ENCODE assay signal across 8 cellular contexts in genomic region chr19:49127674-49128544, GRCh38. TPM values are rescaled to one million over a fixed set of nuclear protein-coding genes. Genes with fewer than 3 reads are reported as not detected.
DNase-seq lines count a peak whose midpoint lies in the region; ATAC-seq and TF ChIP-seq lines count a peak whose summit lies in the region.

No MANE protein-coding gene starts in this region.

- H3K4me3 ChIP-seq in BJ (ENCODE audit: low read depth, low read length) (peak overlapping the region; percentile 40), colonic mucosa (peak overlapping the region; percentile 25), left lung (peak overlapping the region in 1 of 2 donors; percentile 32)

- ATAC-seq in HG03442 (IDR thresholded peaks at IDR 0.05; ENCODE audit: unreplicated experiment) (peak; percentile 77), left lung (peak; percentile 99)

- no peaks in the 10 kb centered on the region for H3K36me3 ChIP-seq in BJ (ENCODE audit: control insufficient read depth, insufficient read depth, low read length)
- no peaks in the 10 kb centered on the region for H3K36me3 ChIP-seq in colonic mucosa
- H3K36me3 ChIP-seq in left lung: no peaks in the 10 kb centered on the region

- POLR2A ChIA-PET in BJ (lab: Charles Lee): interaction anchor here (0.6 to 1.0 kb wide), 5 partner anchors 9 to 291 kb away, joined by 3 to 12 read pairs (median 3); no protein-coding TSS in a partner anchor

- peak; percentile 77 for DNase-seq in BJ (ENCODE audit: low read depth)
- peak; percentile 96 for DNase-seq in GM19240 (ENCODE audit: insufficient read length, low spot score)
- peak; percentile 81 for DNase-seq in NCI-H524 treated with DMSO at 0.1 percent for 48 hours (lab: John Stamatoyannopoulos, UW)
- DNase-seq in activated CD4-positive, alpha-beta T cell treated with anti-CD3 and anti-CD28 coated beads for 48 hours: peak; percentile 97
- peak; percentile 98 for DNase-seq in colonic mucosa
- peak; percentile 98 for DNase-seq in left lung
- peak; percentile 91 for DNase-seq in stimulated activated CD4-positive, alpha-beta T cell treated with anti-CD3 and anti-CD28 coated beads, Interleukin-2, amount 100 ng/mL, for 4 hours (ENCODE audit: low read depth)

- CTCF ChIA-PET in BJ (lab: Yijun Ruan, JAX): interaction anchor here (0.8 to 1.8 kb wide), 5 partner anchors 11 to 134 kb away, joined by 3 to 5 read pairs (median 4); partner anchors contain the start of gene RUVBL2

- H3K9ac ChIP-seq in colonic mucosa (ENCODE audit: low read depth in 2 of 2, low read length in 2 of 2): peak overlapping the region in 1 of 2 donors; percentile 40

- H3K27ac ChIP-seq in colonic mucosa (peak overlapping the region; percentile 54), left lung (peak overlapping the region; percentile 44 to 45)

- H3K9me3 ChIP-seq in colonic mucosa (no peaks in the 10 kb centered on the region), left lung (no peaks in the 10 kb centered on the region)

- TF ChIP-seq CTCF in BJ (IDR thresholded peaks at IDR 0.05; ENCODE audit: insufficient read depth, low read depth, low read length) (peak; percentile 20; the same call in 1 of the 2 replicates), colonic mucosa (IDR thresholded peaks at IDR 0.05) (peak; percentile 15), left lung (IDR thresholded peaks at IDR 0.05) (peak in 1 of 2 donors; percentile 25)

- intact Hi-C loops in colonic mucosa (cut with DNase I) (no loop called here), left lung (cut with DNase I) (no loop called here)

- H3K4me1 ChIP-seq in colonic mucosa: no peaks in the 10 kb centered on the region
- peaks cover 0 to 15% of the 10 kb centered on the region in 2 donors for H3K4me1 ChIP-seq in left lung

- H3K27me3 ChIP-seq in BJ (ENCODE audit: control insufficient read depth, insufficient read depth, low read length) (peaks cover 2% of the 10 kb centered on the region), colonic mucosa (no peaks in the 10 kb centered on the region), left lung (peaks cover 0 to 4% of the 10 kb centered on the region in 2 donors)

RNA-seq across cellular contexts. Expression of gene PPFIA3, which starts 8.6 kb away (rescaled TPM):
- 0.75 and 1.4 TPM in 2 replicates for polyA plus RNA-seq in BJ (2011; rRNA removed)
- polyA minus RNA-seq in BJ (2011; rRNA and poly(A)+ RNA removed): 0.76 and 1.5 TPM in 2 replicates
- total RNA-seq in colonic mucosa: 10 to 100 TPM; 27.5 to 36.3 TPM
- total RNA-seq in left lung: 1 to 10 TPM; 6.6 to 7.5 TPM

RNA-seq across cellular contexts. Expression of gene C19orf73, which starts 9.0 kb away (rescaled TPM):
- 0.67 and 0.94 TPM in 2 replicates for polyA plus RNA-seq in BJ (2011; rRNA removed)
- polyA minus RNA-seq in BJ (2011; rRNA and poly(A)+ RNA removed): not detected in 2 replicates
- total RNA-seq in colonic mucosa (1 to 10 TPM; 3.5 to 4.8 TPM), left lung (1 to 10 TPM; 1.7 to 2.1 TPM)

RNA-seq across cellular contexts. Expression of gene LIN7B, which starts 13.7 kb away (rescaled TPM):
- polyA plus RNA-seq in BJ (2011; rRNA removed): 6.7 and 9.4 TPM in 2 replicates
- polyA minus RNA-seq in BJ (2011; rRNA and poly(A)+ RNA removed): 2.8 TPM in 2 replicates
- total RNA-seq in colonic mucosa (10 to 100 TPM; 11.8 to 14.6 TPM), left lung (1 to 10 TPM; 6.5 to 6.9 TPM)

RNA-seq across cellular contexts. Expression of gene HRC, which starts 27.3 kb away (rescaled TPM):
- polyA plus RNA-seq in BJ (2011; rRNA removed): 0.07 and 0.25 TPM in 2 replicates
- not detected in 2 replicates for polyA minus RNA-seq in BJ (2011; rRNA and poly(A)+ RNA removed)
- 1 to 10 TPM in 1 of 2 donors, under 1 TPM in 1; 0.53 to 1.8 TPM for total RNA-seq in colonic mucosa
- total RNA-seq in left lung: 1 to 10 TPM in 1 of 2 donors, under 1 TPM in 1; 0.26 to 1.5 TPM

RNA-seq across cellular contexts. Expression of gene TRPM4, which starts 29.7 kb away (rescaled TPM):
- polyA plus RNA-seq in BJ (2011; rRNA removed): 12.8 and 17.6 TPM in 2 replicates
- polyA minus RNA-seq in BJ (2011; rRNA and poly(A)+ RNA removed): 10.9 and 12.7 TPM in 2 replicates
- 100 to 1,000 TPM; 175 to 307 TPM for total RNA-seq in colonic mucosa
- 10 to 100 TPM; 32.5 to 61.7 TPM for total RNA-seq in left lung
